In genomic region chr21:41726058-41726558, GRCh38 we compare ENCODE assay signal across 18 cellular contexts. TPM values are rescaled to one million over a fixed set of nuclear protein-coding genes. Genes with fewer than 3 reads are reported as not detected.
DNase-seq lines count a peak whose midpoint lies in the region; ATAC-seq, FAIRE-seq and TF ChIP-seq lines count a peak whose summit lies in the region.
"Had no signal": no experiment of that assay in that cellular context is flagged by ENCODE, and none has a peak within 500 bp of the region (broad histone marks: within the 10 kb centered on the region; RNA-seq: fewer than 3 reads in every experiment).

No MANE protein-coding gene starts in this region.

- H3K79me2 ChIP-seq in mesendoderm (ENCODE audit: control insufficient read depth, insufficient read depth, low read length) = no peaks in the 10 kb centered on the region

- no peak for FAIRE-seq in A549 (lab: Jason Lieb, UNC)
- FAIRE-seq: GM19239 had no signal

- no peaks in the 10 kb centered on the region for H3K36me3 Mint-ChIP-seq in endothelial cell (ENCODE audit: low read depth, unreplicated experiment)

- POLR2A ChIA-PET in A549 (lab: Yijun Ruan, JAX) = no interaction called here

- H3K4me2 ChIP-seq in A549 (no peak overlapping the region), mesendoderm (ENCODE audit: low read length) (peak overlapping the region; percentile 73)

- no peak overlapping the region for H2BK15ac ChIP-seq in mesendoderm (replicated peaks; ENCODE audit: low read depth)

- H3K9ac ChIP-seq in HUES64 (ENCODE audit: low read depth, low read length) = no peak overlapping the region
- peak overlapping the region; percentile 61 for H3K9ac ChIP-seq in mesendoderm (ENCODE audit: low read length)

- H3K27me3 Mint-ChIP-seq in endothelial cell (ENCODE audit: unreplicated experiment) = peaks cover 14% of the 10 kb centered on the region
- H3K27me3 Mint-ChIP-seq: progenitor cell of endocrine pancreas had no signal

- TF ChIP-seq CTCF in A549 (IDR thresholded peaks at IDR 0.05) = no peak
- TF ChIP-seq CTCF in endothelial cell (IDR thresholded peaks at IDR 0.05; ENCODE audit: unreplicated experiment) = no peak
- no peak for TF ChIP-seq CTCF in gastroesophageal sphincter (IDR thresholded peaks at IDR 0.05)

- no peak overlapping the region for H2BK120ac ChIP-seq in mesendoderm (ENCODE audit: low read depth, low read length)

- TF ChIP-seq POLR2A in A549 (IDR thresholded peaks at IDR 0.05; ENCODE audit: low read length) (no peak), gastroesophageal sphincter (IDR thresholded peaks at IDR 0.05) (no peak)

- peaks cover 6% of the 10 kb centered on the region for H3K4me1 Mint-ChIP-seq in endothelial cell (ENCODE audit: unreplicated experiment)

- H3K27ac Mint-ChIP-seq in endothelial cell (ENCODE audit: unreplicated experiment) = peak overlapping the region; percentile 52
- H3K27ac Mint-ChIP-seq: T-helper 2 cell treated with Interferon-gamma antibody and Interleukin-4, amounts not matched to agents 5 μg/mL and 100 μg/mL, for 36 hours had no signal

- H3K27ac ChIP-seq in A549 (peak overlapping the region; percentile 66 to 89), HUES64 (ENCODE audit: low read depth, low read length) (no peak overlapping the region), mesendoderm (ENCODE audit: low read depth, low read length) (no peak overlapping the region), gastroesophageal sphincter (no peak overlapping the region)

- no peak overlapping the region for H3K4me3 ChIP-seq in A549
- peak overlapping the region; percentile 34 for H3K4me3 ChIP-seq in HUES64 (ENCODE audit: low read length)
- H3K4me3 ChIP-seq in mesendoderm (ENCODE audit: low read length) = no peak overlapping the region
- no peak overlapping the region for H3K4me3 ChIP-seq in gastroesophageal sphincter

- H3K4me3 Mint-ChIP-seq in endothelial cell (ENCODE audit: unreplicated experiment) = no peak overlapping the region
- H3K4me3 Mint-ChIP-seq: T-helper 2 cell treated with Interferon-gamma antibody and Interleukin-4, amounts not matched to agents 5 μg/mL and 100 μg/mL, for 36 hours had no signal

- no peaks in the 10 kb centered on the region for H3K9me3 Mint-ChIP-seq in endothelial cell (ENCODE audit: unreplicated experiment)
- H3K9me3 Mint-ChIP-seq: T-helper 2 cell treated with Interferon-gamma antibody and Interleukin-4, amounts not matched to agents 5 μg/mL and 100 μg/mL, for 36 hours had no signal

- no peaks in the 10 kb centered on the region for H3K79me1 ChIP-seq in mesendoderm (ENCODE audit: low read length)

- no peak overlapping the region for H2BK5ac ChIP-seq in mesendoderm (ENCODE audit: low read length)

- H4K5ac ChIP-seq in mesendoderm (ENCODE audit: low read length) = no peak overlapping the region

- no peaks in the 10 kb centered on the region for H3K36me3 ChIP-seq in HUES64 (ENCODE audit: insufficient read depth, low read length)
- H3K36me3 ChIP-seq in mesendoderm (ENCODE audit: control insufficient read depth, insufficient read depth, low read length) = no peaks in the 10 kb centered on the region
- no peaks in the 10 kb centered on the region for H3K36me3 ChIP-seq in gastroesophageal sphincter

- H3K9me3 ChIP-seq in A549 (no peaks in the 10 kb centered on the region), HUES64 (ENCODE audit: insufficient read depth, low read depth, low read length) (no peaks in the 10 kb centered on the region), gastroesophageal sphincter (peaks cover 0 to under 1% (median 0%) of the 10 kb centered on the region in 3 donors)

- H3K4me1 ChIP-seq in A549 = peaks cover 20% of the 10 kb centered on the region
- peaks cover 14% of the 10 kb centered on the region for H3K4me1 ChIP-seq in HUES64 (ENCODE audit: insufficient read depth, low read length)
- no peaks in the 10 kb centered on the region for H3K4me1 ChIP-seq in mesendoderm (ENCODE audit: control insufficient read depth, low read depth, low read length)
- H3K4me1 ChIP-seq in gastroesophageal sphincter = peaks cover 0 to 8% (median 0%) of the 10 kb centered on the region in 3 donors

- WGBS in A549 (ENCODE audit: missing lambda C conversion rate) = 94% methylated on average over 17 of the region's 19 CpGs
- 63% methylated on average over 19 of the region's 19 CpGs for WGBS in HUES64
- no CpG with 5 or more reads among the region's 19 CpGs for WGBS in mesendoderm (ENCODE audit: extremely low coverage, insufficient coverage, low lambda C conversion rate)
- 20 to 64% methylated on average over 1 to 8 of the region's 19 CpGs for WGBS in gastroesophageal sphincter (ENCODE audit: low coverage in 1 of 2), 2 donors

- ATAC-seq in A549 (no peak), GM18873 (IDR thresholded peaks at IDR 0.05; ENCODE audit: low FRiP score, unreplicated experiment) (no peak), gastroesophageal sphincter (no peak)

- no peak for TF ChIP-seq RAD21 in A549 (conservative IDR thresholded peaks at IDR 0.05 in 1 of 2, IDR thresholded peaks at IDR 0.05 in 1 of 2)

- no peak overlapping the region for H4K8ac ChIP-seq in mesendoderm (ENCODE audit: low read depth, low read length)

- H2AK5ac ChIP-seq in mesendoderm (ENCODE audit: low read length) = no peak overlapping the region

- CTCF ChIA-PET in A549 (lab: Yijun Ruan, JAX) = interaction anchor here (1.0 to 2.0 kb wide), 2 partner anchors 38 to 113 kb away, joined by 4 to 5 read pairs; no protein-coding TSS in a partner anchor

- DNase-seq in A549 (ENCODE audit: low read depth in 1 of 2, low spot score in 1 of 2) = no peak
- DNase-seq in endothelial cell (ENCODE audit: low spot score) = peak; percentile 34
- DNase-seq in mesendoderm = peak; percentile 63
- no peak for DNase-seq in cerebellum (ENCODE audit: low spot score)
- DNase-seq in HuH-7.5 (ENCODE audit: low spot score) = no peak
- DNase-seq: activated CD4-positive, alpha-beta T cell treated with anti-CD3 and anti-CD28 coated beads, Interleukin-2, amount 50 U/mL, for 1 hour; cerebellar nuclear complex; NCI-H2081; NCI-H82; SHP77 treated with DMSO at 0.1 percent for 48 hours; substantia nigra had no signal

- H3K27me3 ChIP-seq in HUES64 (ENCODE audit: insufficient read depth, low read length) = peaks cover 24% of the 10 kb centered on the region
- H3K27me3 ChIP-seq in mesendoderm (ENCODE audit: insufficient read depth, low read length, poor library complexity) = no peaks in the 10 kb centered on the region
- peaks cover 83% of the 10 kb centered on the region for H3K27me3 ChIP-seq in gastroesophageal sphincter

- H3K18ac ChIP-seq in mesendoderm (ENCODE audit: low read length) = no peak overlapping the region

- H3K56ac ChIP-seq in mesendoderm (ENCODE audit: low read length) = peak overlapping the region; percentile 54

- no peak for TF ChIP-seq EP300 in A549 (IDR thresholded peaks at IDR 0.05)
- no peak for TF ChIP-seq EP300 in gastroesophageal sphincter (IDR thresholded peaks at IDR 0.05)

- H3K23ac ChIP-seq in mesendoderm (ENCODE audit: low read length) = no peak overlapping the region

- no peak overlapping the region for H3K4ac ChIP-seq in mesendoderm (ENCODE audit: low read depth, low read length)

TF ChIP-seq in A549, 52 proteins besides CTCF, POLR2A, EP300 and RAD21 (continues in another document):
- no peak for TF ChIP-seq SREBF2 (IDR thresholded peaks at IDR 0.05)
- TF ChIP-seq BCL3 (IDR thresholded peaks at IDR 0.05) = no peak
- TF ChIP-seq HES2 (IDR thresholded peaks at IDR 0.05) = no peak
- TF ChIP-seq ZC3H11A (IDR thresholded peaks at IDR 0.05) = no peak
- no peak for TF ChIP-seq FOSL2 (IDR thresholded peaks at IDR 0.05)
- no peak for TF ChIP-seq FOSL2 (CRISPR knock-in tag; IDR thresholded peaks at IDR 0.05)
- no peak for TF ChIP-seq TFCP2L1 (CRISPR knock-in tag; IDR thresholded peaks at IDR 0.05)
- TF ChIP-seq HOXB13 (CRISPR knock-in tag; IDR thresholded peaks at IDR 0.05; ENCODE audit: low read depth) = no peak

RNA-seq across cellular contexts. Expression of gene RIPK4, which starts 40.7 kb away (rescaled TPM):
- 3.0 and 3.3 TPM in 2 replicates for polyA plus RNA-seq in A549 (2011; rRNA removed)
- 5.8 and 8.1 TPM in 2 replicates for polyA plus RNA-seq in A549 (2012; cell fraction: cytosol; rRNA removed)
- 29.3 and 29.7 TPM in 2 replicates for polyA plus RNA-seq in A549 (2012; cell fraction: nucleus; rRNA removed)
- 5.1 to 6.4 TPM (median 5.7 TPM) in 3 replicates for polyA plus RNA-seq in A549 (2017; fragmentation: RNase III; extraction: RNeasy Plus Mini Kit Qiagen cat#74134 plus additional on column Dnase treatment)
- polyA minus RNA-seq in A549 (2011; rRNA and poly(A)+ RNA removed) = 5.0 and 8.3 TPM in 2 replicates
- 2.0 TPM for polyA plus RNA-seq in HUES64 (2013, experiment 1 of 2)
- 2.0 TPM for polyA plus RNA-seq in HUES64 (2013, experiment 2 of 2)
- 9.6 TPM for total RNA-seq in endothelial cell (ENCODE audit: unreplicated experiment)
- polyA plus RNA-seq in mesendoderm (2013, experiment 1 of 2) = 1.7 TPM
- polyA plus RNA-seq in mesendoderm (2013, experiment 2 of 2) = 1.7 TPM
- total RNA-seq in cerebellum = 0.18 TPM
- 1 to 10 TPM in 2 of 4 donors, under 1 TPM in 2; 0.40 to 5.8 (median 1.5) TPM for total RNA-seq in gastroesophageal sphincter
- polyA plus RNA-seq: AG04450 had no signal

Comparison
In these comparisons a context has a peak if more than half of its experiments do, and no peak if none do; other contexts are left out.
1. DNase-seq: peak in endothelial cell (single experiment) and mesendoderm (single experiment); none in A549 (0 of 2), cerebellum (single experiment) and HuH-7.5 (single experiment).
2. H3K27ac ChIP-seq: peak in A549 (2 of 2); none in HUES64 (single experiment), mesendoderm (single experiment) and gastroesophageal sphincter (0 of 4).